14 cellular contexts compared by ENCODE assay signal in the genomic region with DNA sequence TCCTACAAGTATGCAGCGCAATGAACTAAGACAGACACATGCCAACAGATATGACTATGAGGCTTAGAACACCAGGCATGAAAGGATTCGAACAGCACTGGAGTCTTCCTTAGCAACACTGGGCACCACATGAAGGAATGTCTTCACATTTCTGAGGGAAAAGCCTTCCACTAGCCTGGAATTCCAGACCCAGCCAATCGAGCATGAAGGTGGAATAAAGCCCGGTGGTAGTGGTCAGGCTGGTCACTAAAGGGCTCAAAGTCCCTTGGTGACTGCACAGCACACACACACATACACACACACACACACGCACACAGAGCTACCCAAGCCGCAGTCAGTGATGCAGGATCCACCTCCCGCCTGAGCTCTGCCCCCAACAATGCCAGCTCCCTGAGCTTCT. TPM values are rescaled to one million over a fixed set of nuclear protein-coding genes. Genes with fewer than 3 reads are reported as not detected.
DNase-seq lines count a peak whose midpoint lies in the region; ATAC-seq and TF ChIP-seq lines count a peak whose summit lies in the region.
"Had no signal": no experiment of that assay in that cellular context is flagged by ENCODE, and none has a peak within 500 bp of the region (broad histone marks: within the 10 kb centered on the region; RNA-seq: fewer than 3 reads in every experiment).

No MANE protein-coding gene starts in this region.

- CTCF ChIA-PET in HEK293 (lab: Yijun Ruan, JAX), result interaction anchor here (1.1 to 1.4 kb wide), 2 partner anchors 65 to 121 kb away, joined by 4 read pairs; no protein-coding TSS in a partner anchor
- CTCF ChIA-PET in CD8-positive, alpha-beta T cell (lab: Charles Lee), result no interaction called here

- POLR2A ChIA-PET in HEK293 (lab: Yijun Ruan, JAX), result no interaction called here
- POLR2A ChIA-PET in CD8-positive, alpha-beta T cell (lab: Charles Lee), result no interaction called here

- intact Hi-C loops in CD8-positive, alpha-beta T cell (cut with DNase I, micrococcal nuclease), result no loop called here

- H3K27me3 Mint-ChIP-seq in CD8-positive, alpha-beta T cell (ENCODE audit: low read depth), result no peaks in the 10 kb centered on the region
- H3K27me3 Mint-ChIP-seq: naive thymus-derived CD4-positive, alpha-beta T cell; T-cell had no signal

- no peaks in the 10 kb centered on the region for H3K9me3 Mint-ChIP-seq in CD8-positive, alpha-beta T cell
- H3K9me3 Mint-ChIP-seq: activated T-helper 2 cell treated with anti-CD3 and anti-CD28 coated beads, Interferon-gamma antibody, Interleukin-2, Interleukin-4, amounts not matched to agents 10 μg/mL and 5 μg/mL and 100 μg/mL, durations not matched to agents 14 hours and 24 hours and 36 hours; naive thymus-derived CD4-positive, alpha-beta T cell; T-cell had no signal

- no peak overlapping the region for H3K27ac Mint-ChIP-seq in CD8-positive, alpha-beta T cell
- H3K27ac Mint-ChIP-seq: activated T-helper 2 cell treated with anti-CD3 and anti-CD28 coated beads, Interferon-gamma antibody, Interleukin-2, Interleukin-4, amounts not matched to agents 10 μg/mL and 5 μg/mL and 100 μg/mL, durations not matched to agents 14 hours and 24 hours and 36 hours; naive thymus-derived CD4-positive, alpha-beta T cell; T-cell had no signal

- no peak for ATAC-seq in CD8-positive, alpha-beta T cell
- no peak for ATAC-seq in stimulated activated naive CD8-positive, alpha-beta T cell treated with anti-CD3 and anti-CD28 coated beads, Interleukin-15, Interleukin-2, amounts not matched to agents 100 U/mL and 50 U/mL, for 24 hours
- ATAC-seq: naive thymus-derived CD4-positive, alpha-beta T cell; T-cell had no signal

- H3K9ac ChIP-seq in parathyroid adenoma, result no peak overlapping the region
- H3K9ac ChIP-seq: BLaER1 had no signal

- peaks cover 6% of the 10 kb centered on the region for H3K36me3 Mint-ChIP-seq in CD8-positive, alpha-beta T cell
- H3K36me3 Mint-ChIP-seq: naive thymus-derived CD4-positive, alpha-beta T cell; T-cell had no signal

- no peak overlapping the region for H3K4me2 ChIP-seq in parathyroid adenoma (ENCODE audit: low read length)
- H3K4me2 ChIP-seq: BLaER1 had no signal

- peaks cover 92% of the 10 kb centered on the region for H3K79me2 ChIP-seq in parathyroid adenoma

- DNase-seq in amniotic epithelial cell (ENCODE audit: low read depth) (peak; percentile 81), islet precursor cell (peak; percentile 84), NOMO-1 (lab: John Stamatoyannopoulos, UW; ENCODE audit: unreplicated experiment in 2 of 2) (no peak), DMS153 (lab: John Stamatoyannopoulos, UW) (no peak)
- no peak for DNase-seq in CD8-positive, alpha-beta T cell
- DNase-seq in stimulated activated naive CD8-positive, alpha-beta T cell treated with anti-CD3 and anti-CD28 coated beads, Interleukin-15, Interleukin-2, amounts not matched to agents 100 U/mL and 50 U/mL, for 24 hours, result no peak
- DNase-seq: activated CD4-positive, CD25-positive, alpha-beta regulatory T cell; DMS53; naive thymus-derived CD4-positive, alpha-beta T cell; T-cell had no signal

- H3K4me3 ChIP-seq in HEK293 (ENCODE audit: low read depth, low read length) (no peak overlapping the region), parathyroid adenoma (ENCODE audit: low read depth, low read length) (no peak overlapping the region)
- H3K4me3 ChIP-seq in CD8-positive, alpha-beta T cell (ENCODE audit: low read depth, low read length), result no peak overlapping the region
- H3K4me3 ChIP-seq: BLaER1 had no signal

- no peak overlapping the region for H2AFZ ChIP-seq in parathyroid adenoma

- H3K27ac ChIP-seq in HEK293 (ENCODE audit: extremely low read depth, low read depth, low read length), result no peak overlapping the region
- H3K27ac ChIP-seq in parathyroid adenoma, result peak overlapping the region; percentile 94
- no peak overlapping the region for H3K27ac ChIP-seq in CD8-positive, alpha-beta T cell (ENCODE audit: low read depth, low read length)
- H3K27ac ChIP-seq: BLaER1 had no signal

- peaks cover 0 to 30% of the 10 kb centered on the region in 2 experiments; a peak in 1 of 3 replicates for H3K36me3 ChIP-seq in HEK293 (ENCODE audit: control insufficient read depth in 2 of 2, insufficient read depth in 1 of 2, low read length in 2 of 2)
- H3K36me3 ChIP-seq in parathyroid adenoma (ENCODE audit: control insufficient read depth, insufficient read depth, low read length), result no peaks in the 10 kb centered on the region
- no peaks in the 10 kb centered on the region for H3K36me3 ChIP-seq in CD8-positive, alpha-beta T cell (ENCODE audit: insufficient read depth, low read length)

- TF ChIP-seq CTCF in HEK293 (tag by site-specific recombination; IDR thresholded peaks at IDR 0.05) (no peak), parathyroid adenoma (IDR thresholded peaks at IDR 0.05) (no peak)
- no peak for TF ChIP-seq CTCF in CD8-positive, alpha-beta T cell (IDR thresholded peaks at IDR 0.05)

- H3K27me3 ChIP-seq in parathyroid adenoma (ENCODE audit: control insufficient read depth, insufficient read depth, low read length), result no peaks in the 10 kb centered on the region
- H3K27me3 ChIP-seq in CD8-positive, alpha-beta T cell (ENCODE audit: insufficient read depth, low read length), result no peaks in the 10 kb centered on the region
- H3K27me3 ChIP-seq: BLaER1 had no signal

- H3K4me1 ChIP-seq in HEK293 (ENCODE audit: control insufficient read depth, insufficient read depth, low read length), result peaks cover 4% of the 10 kb centered on the region
- peaks cover 92% of the 10 kb centered on the region for H3K4me1 ChIP-seq in parathyroid adenoma
- no peaks in the 10 kb centered on the region for H3K4me1 ChIP-seq in CD8-positive, alpha-beta T cell (ENCODE audit: insufficient read depth, low read length)

- H3K4me1 Mint-ChIP-seq in CD8-positive, alpha-beta T cell (ENCODE audit: low read depth), result no peaks in the 10 kb centered on the region

- no peak overlapping the region for H3K4me3 Mint-ChIP-seq in CD8-positive, alpha-beta T cell
- H3K4me3 Mint-ChIP-seq: naive thymus-derived CD4-positive, alpha-beta T cell; T-cell had no signal

- H3K9me3 ChIP-seq in HEK293 (ENCODE audit: control insufficient read depth, insufficient read depth, low read depth, low read length), result no peaks in the 10 kb centered on the region
- no peaks in the 10 kb centered on the region for H3K9me3 ChIP-seq in parathyroid adenoma (ENCODE audit: control insufficient read depth, low read length)
- no peaks in the 10 kb centered on the region for H3K9me3 ChIP-seq in CD8-positive, alpha-beta T cell (ENCODE audit: low read length)
- H3K9me3 ChIP-seq: BLaER1 had no signal

TF ChIP-seq in HEK293, 187 proteins besides CTCF, POLR2A, EP300 and RAD21:
- TF ChIP-seq ZNF202 (tag by site-specific recombination; IDR thresholded peaks at IDR 0.05; ENCODE audit: borderline replicate concordance) (no peak), ZNF548 (tag by site-specific recombination; IDR thresholded peaks at IDR 0.05) (no peak), ZNF660 (tag by site-specific recombination; IDR thresholded peaks at IDR 0.05) (no peak), ZXDB (tag by site-specific recombination; IDR thresholded peaks at IDR 0.05) (no peak), ZBTB17 (tag by site-specific recombination; IDR thresholded peaks at IDR 0.05) (peak; percentile 63), ZNF16 (tag by site-specific recombination; IDR thresholded peaks at IDR 0.05; ENCODE audit: low read depth) (no peak), SP3 (tag by site-specific recombination; IDR thresholded peaks at IDR 0.05) (no peak)

RNA-seq across cellular contexts. Expression of gene SFXN5, which starts 19.7 kb away (rescaled TPM):
- 1 to 10 TPM; 6.1 to 9.3 TPM for total RNA-seq in CD8-positive, alpha-beta T cell

RNA-seq across cellular contexts. Expression of gene RAB11FIP5, which starts 21.6 kb away (rescaled TPM):
- total RNA-seq in CD8-positive, alpha-beta T cell, result 10 to 100 TPM in 1 of 2 experiments, 1 to 10 TPM in 1; 4.7 to 10.7 TPM

Comparison
In these comparisons a context has a peak if more than half of its experiments do, and no peak if none do; other contexts are left out.
1. DNase-seq: peak in amniotic epithelial cell (single experiment) and islet precursor cell (single experiment); none in NOMO-1 (0 of 2), CD8-positive, alpha-beta T cell (0 of 7), DMS153 (single experiment) and stimulated activated naive CD8-positive, alpha-beta T cell treated with anti-CD3 and anti-CD28 coated beads, Interleukin-15, Interleukin-2, amounts not matched to agents 100 U/mL and 50 U/mL, for 24 hours (single experiment).